In the genomic region with DNA sequence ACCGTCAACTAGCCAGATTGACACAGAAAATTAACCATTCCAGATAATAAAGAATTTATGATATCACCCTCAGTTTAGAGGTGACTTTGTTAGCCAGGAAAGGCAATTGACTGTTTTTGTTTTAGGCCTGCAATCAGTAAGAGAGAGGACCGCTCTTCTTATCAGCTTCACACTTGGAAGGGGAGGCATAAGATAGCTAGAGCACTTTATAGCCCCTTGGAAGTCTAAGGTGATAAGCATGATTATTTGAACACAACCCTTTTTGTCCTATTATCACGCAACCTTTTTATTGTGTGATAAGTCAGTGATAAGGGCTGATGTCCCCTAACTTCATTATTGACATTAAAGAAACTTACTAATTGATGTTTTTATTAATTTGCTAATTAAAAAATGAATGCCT, we compare ENCODE assay signal across 18 cellular contexts.
"Had no signal": no experiment of that assay in that cellular context is flagged by ENCODE, and none has a peak within 500 bp of the region (broad histone marks: within the 10 kb centered on the region; RNA-seq: fewer than 3 reads in every experiment).

No MANE protein-coding gene starts in this region.

- H3K27ac Mint-ChIP-seq: activated CD4-positive, alpha-beta memory T cell treated with anti-CD3 and anti-CD28 coated beads for 36 hours; activated naive CD4-positive, alpha-beta T cell treated with anti-CD3 and anti-CD28 coated beads, Interleukin-2, amount 10 ng/mL, durations not matched to agents 7 days and 5 days had no signal

- H3K27me3 Mint-ChIP-seq: activated CD4-positive, alpha-beta memory T cell treated with anti-CD3 and anti-CD28 coated beads for 36 hours had no signal

- H3K4me3 ChIP-seq: heart right ventricle, stomach, suprapubic skin, vagina had no signal

- H3K27me3 ChIP-seq: heart right ventricle, stomach, suprapubic skin, vagina had no signal

- H3K27ac ChIP-seq: heart right ventricle, parathyroid adenoma, suprapubic skin, vagina had no signal

- H3K36me3 Mint-ChIP-seq: activated CD4-positive, alpha-beta memory T cell treated with anti-CD3 and anti-CD28 coated beads for 36 hours had no signal

- H2AFZ ChIP-seq: parathyroid adenoma had no signal

- ATAC-seq: heart right ventricle, left cardiac atrium, right cardiac atrium had no signal

- H3K9me3 Mint-ChIP-seq: activated CD4-positive, alpha-beta memory T cell treated with anti-CD3 and anti-CD28 coated beads for 36 hours had no signal

- H3K4me1 Mint-ChIP-seq: nephron progenitor cell had no signal

- H3K79me2 ChIP-seq: parathyroid adenoma had no signal

- H3K4me3 Mint-ChIP-seq: activated CD4-positive, alpha-beta memory T cell treated with anti-CD3 and anti-CD28 coated beads for 36 hours; activated naive CD4-positive, alpha-beta T cell treated with anti-CD3 and anti-CD28 coated beads, Interleukin-2, amount 10 ng/mL, durations not matched to agents 7 days and 5 days; nephron progenitor cell had no signal

- DNase-seq: activated CD4-positive, alpha-beta memory T cell treated with anti-CD3 and anti-CD28 coated beads for 36 hours; activated CD4-positive, alpha-beta T cell treated with anti-CD3 and anti-CD28 coated beads for 48 hours; activated CD4-positive, CD25-positive, alpha-beta regulatory T cell; activated effector memory CD4-positive, alpha-beta T cell treated with anti-CD3 and anti-CD28 coated beads, Interleukin-2, amount 50 U/mL, for 16 hours; activated naive CD4-positive, alpha-beta T cell treated with anti-CD3 and anti-CD28 coated beads, Interleukin-2, amount 10 ng/mL, durations not matched to agents 7 days and 5 days; effector CD4-positive, alpha-beta T cell; foreskin fibroblast; heart right ventricle; islet precursor cell; left cardiac atrium; nephron progenitor cell; right cardiac atrium; stimulated activated CD4-positive, alpha-beta T cell treated with anti-CD3 and anti-CD28 coated beads, Interleukin-1b, Interleukin-23, amount 100 ng/mL, for 48 hours; stomach; trophoblast cell had no signal

- H3K9me3 ChIP-seq: heart right ventricle, stomach, suprapubic skin, vagina had no signal

- H3K4me1 ChIP-seq: parathyroid adenoma, vagina had no signal

- H3K36me3 ChIP-seq: heart right ventricle, stomach, suprapubic skin, vagina had no signal
